In the genomic region with DNA sequence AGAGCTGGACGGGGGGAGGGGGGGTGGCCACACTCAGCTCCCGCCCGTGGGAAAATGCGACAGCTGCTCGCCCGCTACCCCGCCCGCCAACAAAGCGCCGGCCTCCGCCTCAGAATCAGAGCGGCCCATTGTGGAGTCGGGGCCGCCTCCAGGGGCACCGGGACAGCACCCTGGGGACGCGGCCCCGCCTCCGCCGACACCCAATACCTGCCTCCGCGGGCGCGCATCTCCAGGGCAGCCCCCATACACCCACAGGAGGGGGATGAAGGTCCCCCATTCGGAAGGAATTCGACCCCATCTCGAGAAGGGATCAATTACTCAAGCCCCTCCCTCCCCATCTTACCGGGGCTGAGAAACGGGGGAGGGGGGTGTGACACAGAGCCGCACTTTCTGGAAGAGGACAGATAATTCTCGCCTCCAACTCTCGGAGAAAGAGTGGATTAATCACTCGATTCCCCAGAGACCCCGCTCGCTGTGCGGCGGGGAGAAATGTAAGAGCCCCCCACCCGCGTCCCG, we compare ENCODE assay signal across 8 cellular contexts. TPM values are rescaled to one million over a fixed set of nuclear protein-coding genes. Genes with fewer than 3 reads are reported as not detected.
DNase-seq lines count a peak whose midpoint lies in the region; ATAC-seq and TF ChIP-seq lines count a peak whose summit lies in the region.

No MANE protein-coding gene starts in this region.

- H3K27ac ChIP-seq in HL-60 (replicated peaks) (no peak overlapping the region), dorsolateral prefrontal cortex (peak overlapping the region; percentile 49 to 98 (median 94)), lower lobe of right lung (peak overlapping the region; percentile 90)

- peak overlapping the region; percentile 95 for H3K4me3 Mint-ChIP-seq in activated CD4-positive, alpha-beta T cell treated with anti-CD3 and anti-CD28 coated beads, Interleukin-2, amount 10 ng/mL, durations not matched to agents 24 days and 14 days

- no peaks in the 10 kb centered on the region for H3K27me3 ChIP-seq in HL-60 (ENCODE audit: insufficient read depth, poor library complexity, severe bottlenecking)
- H3K27me3 ChIP-seq in dorsolateral prefrontal cortex = peaks cover 0 to 17% (median 0%) of the 10 kb centered on the region in 45 donors
- H3K27me3 ChIP-seq in lower lobe of right lung (ENCODE audit: low read depth) = no peaks in the 10 kb centered on the region

- no peaks in the 10 kb centered on the region for H3K27me3 Mint-ChIP-seq in activated CD4-positive, alpha-beta T cell treated with anti-CD3 and anti-CD28 coated beads, Interleukin-2, amount 10 ng/mL, durations not matched to agents 24 days and 14 days

- H3K4me1 Mint-ChIP-seq in activated CD4-positive, alpha-beta T cell treated with anti-CD3 and anti-CD28 coated beads, Interleukin-2, amount 10 ng/mL, durations not matched to agents 24 days and 14 days = peaks cover 28% of the 10 kb centered on the region

- no peaks in the 10 kb centered on the region for H3K9me3 Mint-ChIP-seq in activated CD4-positive, alpha-beta T cell treated with anti-CD3 and anti-CD28 coated beads, Interleukin-2, amount 10 ng/mL, durations not matched to agents 24 days and 14 days

- peaks cover 64% of the 10 kb centered on the region for H3K4me1 ChIP-seq in lower lobe of right lung

- TF ChIP-seq CTCF in HL-60 (IDR thresholded peaks at IDR 0.05; ENCODE audit: insufficient read depth, low read length) (no peak), dorsolateral prefrontal cortex (IDR thresholded peaks at IDR 0.05 in 54 of 56, conservative IDR thresholded peaks at IDR 0.05 in 2 of 56; ENCODE audit: low read depth in 1 of 56, partially characterized antibody in 56 of 56) (peak in 13 of 56 donors; percentile 7 to 38 (median 22)), lower lobe of right lung (IDR thresholded peaks at IDR 0.05) (no peak)

- H3K9me3 ChIP-seq in lower lobe of right lung = no peaks in the 10 kb centered on the region

- ATAC-seq in lower lobe of right lung = peak; percentile 1 to 25
- no peak for ATAC-seq in GM19035 (IDR thresholded peaks at IDR 0.05; ENCODE audit: unreplicated experiment)
- ATAC-seq in HG03378 (IDR thresholded peaks at IDR 0.05; ENCODE audit: unreplicated experiment) = no peak

- peak overlapping the region; percentile 87 for H3K27ac Mint-ChIP-seq in activated CD4-positive, alpha-beta T cell treated with anti-CD3 and anti-CD28 coated beads, Interleukin-2, amount 10 ng/mL, durations not matched to agents 24 days and 14 days

- peaks cover 33% of the 10 kb centered on the region for H3K36me3 Mint-ChIP-seq in activated CD4-positive, alpha-beta T cell treated with anti-CD3 and anti-CD28 coated beads, Interleukin-2, amount 10 ng/mL, durations not matched to agents 24 days and 14 days (ENCODE audit: low read depth)

- H3K4me3 ChIP-seq in HL-60 (replicated peaks; ENCODE audit: insufficient read depth, low read length) = peak overlapping the region; percentile 68
- H3K4me3 ChIP-seq in dorsolateral prefrontal cortex = peak overlapping the region; percentile 58 to 88 (median 76)
- H3K4me3 ChIP-seq in lower lobe of right lung = peak overlapping the region; percentile 89

- H3K36me3 ChIP-seq in lower lobe of right lung = peaks cover 29% of the 10 kb centered on the region

- intact Hi-C loops in activated CD4-positive, alpha-beta T cell treated with anti-CD3 and anti-CD28 coated beads, Interleukin-2, amount 10 ng/mL, durations not matched to agents 24 days and 14 days (cut with micrococcal nuclease) = loop anchor here (1.0 to 10.0 kb wide), 3 partner anchors 11 to 132 kb away; partner anchors contain the start of genes ENTR1 and PMPCA
- intact Hi-C loops in dorsolateral prefrontal cortex (cut with DNase I) (loop anchor here (1.0 to 5.0 kb wide), 5 partner anchors 18 to 58 kb away; no protein-coding TSS in a partner anchor), lower lobe of right lung (cut with DNase I) (no loop called here)

- DNase-seq in 8988T (peak; percentile 85), HL-60 (ENCODE audit: low read depth in 1 of 2, low spot score in 1 of 2) (no peak), dorsolateral prefrontal cortex (peak; percentile 26 to 91 (median 88)), lower lobe of right lung (peak; percentile 84)
- DNase-seq in activated CD4-positive, alpha-beta T cell treated with anti-CD3 and anti-CD28 coated beads, Interleukin-2, amount 10 ng/mL, durations not matched to agents 24 days and 14 days = peak; percentile 87
- peak; percentile 47 to 48 for DNase-seq in stimulated activated CD8-positive, alpha-beta memory T cell treated with anti-CD3 and anti-CD28 coated beads, Interleukin-15, amount 100 ng/mL, for 4 hours (ENCODE audit: low read depth in 2 of 2)

RNA-seq across cellular contexts. Expression of gene NOTCH1, which starts 1.2 kb away (rescaled TPM):
- 108 and 113 TPM in 2 replicates for total RNA-seq in activated CD4-positive, alpha-beta T cell treated with anti-CD3 and anti-CD28 coated beads, Interleukin-2, amount 10 ng/mL, durations not matched to agents 24 days and 14 days
- total RNA-seq in dorsolateral prefrontal cortex = 10 to 100 TPM; 24.0 to 92.1 (median 38.8) TPM
- 91.4 TPM for total RNA-seq in lower lobe of right lung

Comparison
In these comparisons a context has a peak if more than half of its experiments do, and no peak if none do; other contexts are left out.
1. DNase-seq: peak in 8988T (single experiment), activated CD4-positive, alpha-beta T cell treated with anti-CD3 and anti-CD28 coated beads, Interleukin-2, amount 10 ng/mL, durations not matched to agents 24 days and 14 days (single experiment), dorsolateral prefrontal cortex (10 of 10), lower lobe of right lung (single experiment) and stimulated activated CD8-positive, alpha-beta memory T cell treated with anti-CD3 and anti-CD28 coated beads, Interleukin-15, amount 100 ng/mL, for 4 hours (2 of 2); none in HL-60 (0 of 2).
2. ATAC-seq: peak in lower lobe of right lung (2 of 2); none in GM19035 (single experiment) and HG03378 (single experiment).
3. Peak in every context shown above with its lines, with median percentiles within 50 percentile points of each other: H3K4me3 ChIP-seq.